In the genomic region with DNA sequence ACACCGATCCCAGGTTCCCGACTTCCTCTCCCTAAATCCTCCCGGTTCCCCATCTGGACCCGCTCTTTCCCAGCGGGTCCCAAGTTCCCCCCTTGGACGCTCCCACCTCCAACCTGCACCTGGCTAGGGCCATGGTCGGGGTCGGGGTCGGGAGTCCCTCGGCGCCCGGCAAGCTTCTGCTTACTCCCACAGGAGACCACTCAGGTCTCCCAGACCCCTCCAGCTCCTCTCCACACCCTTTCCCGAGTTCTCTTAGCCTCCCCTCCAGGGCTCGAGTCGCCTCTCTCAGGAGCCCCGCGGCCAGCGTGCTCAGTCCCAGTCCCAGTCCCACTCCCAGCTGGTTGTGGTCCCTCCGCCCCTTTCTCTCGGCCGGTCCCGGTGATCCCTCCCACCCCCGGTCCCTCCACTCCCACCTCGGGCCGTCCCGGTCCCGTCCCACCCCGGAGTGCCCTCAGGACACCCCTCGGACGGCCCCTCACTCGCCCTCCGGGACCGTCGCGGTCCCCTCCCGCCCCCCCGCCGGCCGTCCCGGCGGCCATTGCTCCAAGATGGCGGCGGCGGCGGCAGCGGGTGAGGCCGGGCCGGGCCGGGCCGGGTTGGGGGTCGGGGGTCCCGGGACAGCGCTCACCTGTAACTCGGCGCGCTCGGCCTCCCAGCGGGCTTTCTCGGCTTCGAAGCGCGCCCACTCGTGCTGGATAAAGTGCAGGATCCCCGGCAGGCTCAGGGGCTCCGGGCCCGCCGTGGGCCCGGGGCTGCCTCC, we compare ENCODE assay signal across 8 cellular contexts. TPM values are rescaled to one million over a fixed set of nuclear protein-coding genes. Genes with fewer than 3 reads are reported as not detected.
DNase-seq lines count a peak whose midpoint lies in the region; ATAC-seq and TF ChIP-seq lines count a peak whose summit lies in the region.

TSS of gene FKRP (plus strand) at position 537 of the 760 bp plus-strand sequence. CDS start 9,394 bp downstream, outside the sequence.

- H4K20me1 ChIP-seq in Karpas-422 (ENCODE audit: insufficient read depth, low read depth, low read length): peaks cover 44% of the 10 kb centered on the region

- peak within 1 kb of the TSS; percentile 67 for H3K27ac ChIP-seq in Karpas-422 (ENCODE audit: low read length)

- no peaks in the 10 kb centered on the region for H3K9me3 Mint-ChIP-seq in activated T-helper 17 cell treated with anti-CD3 and anti-CD28 coated beads, Interleukin-2, amount 50 U/mL, for 72 hours
- H3K9me3 Mint-ChIP-seq in osteocyte (ENCODE audit: unreplicated experiment): no peaks in the 10 kb centered on the region

- no peak for TF ChIP-seq CTCF in osteocyte (IDR thresholded peaks at IDR 0.05)

- DNase-seq in stimulated activated CD4-positive, alpha-beta T cell treated with anti-CD3 and anti-CD28 coated beads, Interleukin-12 subunit alpha, Interleukin-12 subunit beta, amount 100 ng/mL, for 4 hours: peak; percentile 51
- no peak for DNase-seq in stimulated activated CD4-positive, alpha-beta T cell treated with anti-CD3 and anti-CD28 coated beads, Interleukin-1b, Interleukin-23, amount 100 ng/mL, for 48 hours
- peak; percentile 61 for DNase-seq in Karpas-422
- peak; percentile 66 for DNase-seq in germinal center (ENCODE audit: low spot score)
- DNase-seq in osteocyte (ENCODE audit: extremely low spot score, unreplicated experiment): no peak
- DNase-seq in EL: no peak

- H3K36me3 ChIP-seq in Karpas-422 (ENCODE audit: insufficient read depth, low read length): peaks cover 5% of the 10 kb centered on the region

- peaks cover 67% of the 10 kb centered on the region for H3K79me2 ChIP-seq in Karpas-422 (ENCODE audit: low read length)

- H3K36me3 Mint-ChIP-seq in activated T-helper 17 cell treated with anti-CD3 and anti-CD28 coated beads, Interleukin-2, amount 50 U/mL, for 72 hours (ENCODE audit: low read depth): peaks cover 32% of the 10 kb centered on the region
- peaks cover 6% of the 10 kb centered on the region for H3K36me3 Mint-ChIP-seq in osteocyte (ENCODE audit: unreplicated experiment)

- peak within 1 kb of the TSS; percentile 98 for H3K4me3 ChIP-seq in Karpas-422 (ENCODE audit: low read length)

- H2AFZ ChIP-seq in Karpas-422 (ENCODE audit: low read length): peak within 1 kb of the TSS; percentile 83; the same call in 1 of the 2 replicates

- H3K4me1 Mint-ChIP-seq in activated T-helper 17 cell treated with anti-CD3 and anti-CD28 coated beads, Interleukin-2, amount 50 U/mL, for 72 hours: peaks cover 32% of the 10 kb centered on the region
- H3K4me1 Mint-ChIP-seq in osteocyte (ENCODE audit: unreplicated experiment): peaks cover 27% of the 10 kb centered on the region

- peaks cover 31% of the 10 kb centered on the region for H3K4me1 ChIP-seq in Karpas-422 (ENCODE audit: low read length)

- peak; percentile 69 for ATAC-seq in activated T-helper 17 cell treated with anti-CD3 and anti-CD28 coated beads, Interleukin-2, amount 50 U/mL, for 72 hours (replicated peaks)
- ATAC-seq in GM19023 (IDR thresholded peaks at IDR 0.05; ENCODE audit: unreplicated experiment): no peak

- H3K9me2 ChIP-seq in Karpas-422 (replicated peaks; ENCODE audit: insufficient read depth, low read length): no peaks in the 10 kb centered on the region

- no peaks in the 10 kb centered on the region for H3K27me3 Mint-ChIP-seq in activated T-helper 17 cell treated with anti-CD3 and anti-CD28 coated beads, Interleukin-2, amount 50 U/mL, for 72 hours
- no peaks in the 10 kb centered on the region for H3K27me3 Mint-ChIP-seq in osteocyte (ENCODE audit: unreplicated experiment)

- H3K9ac ChIP-seq in Karpas-422 (ENCODE audit: low read length): peak within 1 kb of the TSS; percentile 95

- H3K4me3 Mint-ChIP-seq in activated T-helper 17 cell treated with anti-CD3 and anti-CD28 coated beads, Interleukin-2, amount 50 U/mL, for 72 hours: peak within 1 kb of the TSS; percentile 94
- H3K4me3 Mint-ChIP-seq in osteocyte (ENCODE audit: unreplicated experiment): peak within 1 kb of the TSS; percentile 98

- H3K27me3 ChIP-seq in Karpas-422 (ENCODE audit: low read length): no peaks in the 10 kb centered on the region

- H3K27ac Mint-ChIP-seq in activated T-helper 17 cell treated with anti-CD3 and anti-CD28 coated beads, Interleukin-2, amount 50 U/mL, for 72 hours: peak within 1 kb of the TSS; percentile 94
- H3K27ac Mint-ChIP-seq in osteocyte (ENCODE audit: unreplicated experiment): peak within 1 kb of the TSS; percentile 78

- H3K4me2 ChIP-seq in Karpas-422 (ENCODE audit: low read depth, low read length, poor library complexity, severe bottlenecking): peak within 1 kb of the TSS; percentile 96

- H3K9me3 ChIP-seq in Karpas-422 (ENCODE audit: low read length): no peaks in the 10 kb centered on the region

RNA-seq across cellular contexts. Expression of gene FKRP, which starts in this region (rescaled TPM):
- total RNA-seq in Karpas-422 (2014; rRNA removed; shearing (Covaris generic); ENCODE audit: low replicate concordance): 14.6 and 18.4 TPM in 2 replicates
- total RNA-seq in activated T-helper 17 cell treated with anti-CD3 and anti-CD28 coated beads, Interleukin-2, amount 50 U/mL, for 72 hours: 10 to 100 TPM in 1 of 2 donors, 1 to 10 TPM in 1; 6.3 to 14.3 TPM
- total RNA-seq in osteocyte: 34.0 and 37.7 TPM in 2 replicates

Comparison
In these comparisons a context has a peak if more than half of its experiments do, and no peak if none do; other contexts are left out.
1. DNase-seq: peak in stimulated activated CD4-positive, alpha-beta T cell treated with anti-CD3 and anti-CD28 coated beads, Interleukin-12 subunit alpha, Interleukin-12 subunit beta, amount 100 ng/mL, for 4 hours (single experiment), Karpas-422 (single experiment) and germinal center (single experiment); none in stimulated activated CD4-positive, alpha-beta T cell treated with anti-CD3 and anti-CD28 coated beads, Interleukin-1b, Interleukin-23, amount 100 ng/mL, for 48 hours (single experiment), osteocyte (single experiment) and EL (single experiment).